ENCODE assay signal across 8 cellular contexts in genomic region chr17:3693829-3694231, GRCh38. TPM values are rescaled to one million over a fixed set of nuclear protein-coding genes. Genes with fewer than 3 reads are reported as not detected.
A peak's percentile ranks its signal among the peaks of the same experiment; 100 is the strongest.
DNase-seq lines count a peak whose midpoint lies in the region; ATAC-seq and TF ChIP-seq lines count a peak whose summit lies in the region.

No MANE protein-coding gene starts in this region.

- DNase-seq in activated naive CD4-positive, alpha-beta T cell treated with Interleukin-2 at 50 U/mL for 16 hours: peak; percentile 56
- DNase-seq in activated naive CD4-positive, alpha-beta T cell (lab: John Stamatoyannopoulos, UW): no peak
- DNase-seq in GM13976 (ENCODE audit: low spot score) (no peak), foreskin keratinocyte (no peak)

- ATAC-seq in HG03378 (IDR thresholded peaks at IDR 0.05; ENCODE audit: unreplicated experiment): peak; percentile 54
- ATAC-seq in activated T-helper 17 cell treated with anti-CD3 and anti-CD28 coated beads, Interleukin-2, amount 50 U/mL, for 72 hours (replicated peaks): peak; percentile 92
- ATAC-seq in HG03039 (IDR thresholded peaks at IDR 0.05; ENCODE audit: unreplicated experiment): no peak
- ATAC-seq in foreskin keratinocyte: no peak

- in situ Hi-C loops in GM13976 (cut with MboI; ENCODE audit: low sequenced_read_pairs, unreplicated experiment): no loop called here

- no peak overlapping the region for H3K27ac ChIP-seq in foreskin keratinocyte

- H3K27me3 ChIP-seq in foreskin keratinocyte: peaks cover 51% of the 10 kb centered on the region

- H3K4me1 Mint-ChIP-seq in activated T-helper 17 cell treated with anti-CD3 and anti-CD28 coated beads, Interleukin-2, amount 50 U/mL, for 72 hours: peaks cover 5% of the 10 kb centered on the region
- peaks cover 34% of the 10 kb centered on the region for H3K4me1 Mint-ChIP-seq in stimulated activated naive CD8-positive, alpha-beta T cell treated with anti-CD3 and anti-CD28 coated beads, Interleukin-15, Interleukin-2, amounts not matched to agents 100 ng/mL and 50 ng/mL, for 24 hours (ENCODE audit: low read depth)

- H3K9me3 Mint-ChIP-seq in activated T-helper 17 cell treated with anti-CD3 and anti-CD28 coated beads, Interleukin-2, amount 50 U/mL, for 72 hours: no peaks in the 10 kb centered on the region
- H3K9me3 Mint-ChIP-seq in stimulated activated naive CD8-positive, alpha-beta T cell treated with anti-CD3 and anti-CD28 coated beads, Interleukin-15, Interleukin-2, amounts not matched to agents 100 ng/mL and 50 ng/mL, for 24 hours: no peaks in the 10 kb centered on the region

- H3K27ac Mint-ChIP-seq in activated T-helper 17 cell treated with anti-CD3 and anti-CD28 coated beads, Interleukin-2, amount 50 U/mL, for 72 hours: peak overlapping the region; percentile 77
- peak overlapping the region; percentile 78 for H3K27ac Mint-ChIP-seq in stimulated activated naive CD8-positive, alpha-beta T cell treated with anti-CD3 and anti-CD28 coated beads, Interleukin-15, Interleukin-2, amounts not matched to agents 100 ng/mL and 50 ng/mL, for 24 hours

- peak overlapping the region; percentile 79 for H3K4me3 Mint-ChIP-seq in activated T-helper 17 cell treated with anti-CD3 and anti-CD28 coated beads, Interleukin-2, amount 50 U/mL, for 72 hours
- peak overlapping the region; percentile 88 for H3K4me3 Mint-ChIP-seq in stimulated activated naive CD8-positive, alpha-beta T cell treated with anti-CD3 and anti-CD28 coated beads, Interleukin-15, Interleukin-2, amounts not matched to agents 100 ng/mL and 50 ng/mL, for 24 hours

- H3K4me1 ChIP-seq in foreskin keratinocyte: no peaks in the 10 kb centered on the region

- H3K27me3 Mint-ChIP-seq in activated T-helper 17 cell treated with anti-CD3 and anti-CD28 coated beads, Interleukin-2, amount 50 U/mL, for 72 hours: no peaks in the 10 kb centered on the region
- no peaks in the 10 kb centered on the region for H3K27me3 Mint-ChIP-seq in stimulated activated naive CD8-positive, alpha-beta T cell treated with anti-CD3 and anti-CD28 coated beads, Interleukin-15, Interleukin-2, amounts not matched to agents 100 ng/mL and 50 ng/mL, for 24 hours

- no peak for TF ChIP-seq CTCF in GM13976 (IDR thresholded peaks at IDR 0.05; ENCODE audit: borderline replicate concordance, control extremely low read depth, extremely low read depth, insufficient read depth, missing control alignments)
- TF ChIP-seq CTCF in foreskin keratinocyte (conservative IDR thresholded peaks at IDR 0.05): no peak

- H3K36me3 Mint-ChIP-seq in activated T-helper 17 cell treated with anti-CD3 and anti-CD28 coated beads, Interleukin-2, amount 50 U/mL, for 72 hours (ENCODE audit: low read depth): peaks cover 24% of the 10 kb centered on the region
- peaks cover 3% of the 10 kb centered on the region for H3K36me3 Mint-ChIP-seq in stimulated activated naive CD8-positive, alpha-beta T cell treated with anti-CD3 and anti-CD28 coated beads, Interleukin-15, Interleukin-2, amounts not matched to agents 100 ng/mL and 50 ng/mL, for 24 hours (ENCODE audit: low read depth)

RNA-seq across cellular contexts. Expression of gene P2RX5, which starts 2.1 kb away (rescaled TPM):
- total RNA-seq in activated T-helper 17 cell treated with anti-CD3 and anti-CD28 coated beads, Interleukin-2, amount 50 U/mL, for 72 hours: 10 to 100 TPM; 22.0 to 74.3 TPM
- 0.14 and 0.82 TPM in 2 replicates for total RNA-seq in foreskin keratinocyte
- 0.49 and 0.88 TPM in 2 replicates for polyA plus RNA-seq in foreskin keratinocyte

RNA-seq across cellular contexts. Expression of gene EMC6, which starts 25.2 kb away (rescaled TPM):
- 10 to 100 TPM; 28.9 to 58.8 TPM for total RNA-seq in activated T-helper 17 cell treated with anti-CD3 and anti-CD28 coated beads, Interleukin-2, amount 50 U/mL, for 72 hours
- total RNA-seq in foreskin keratinocyte: 40.9 and 52.3 TPM in 2 replicates
- 94.8 and 99.0 TPM in 2 replicates for polyA plus RNA-seq in foreskin keratinocyte

RNA-seq across cellular contexts. Expression of gene TAX1BP3, which starts 25.5 kb away (rescaled TPM):
- 10 to 100 TPM; 13.0 to 15.1 TPM for total RNA-seq in activated T-helper 17 cell treated with anti-CD3 and anti-CD28 coated beads, Interleukin-2, amount 50 U/mL, for 72 hours
- total RNA-seq in foreskin keratinocyte: 203 and 220 TPM in 2 replicates
- 350 and 356 TPM in 2 replicates for polyA plus RNA-seq in foreskin keratinocyte

RNA-seq across cellular contexts. Expression of gene HASPIN, which starts 29.9 kb away (rescaled TPM):
- 10 to 100 TPM; 12.4 to 21.5 TPM for total RNA-seq in activated T-helper 17 cell treated with anti-CD3 and anti-CD28 coated beads, Interleukin-2, amount 50 U/mL, for 72 hours
- 13.6 and 15.9 TPM in 2 replicates for total RNA-seq in foreskin keratinocyte
- polyA plus RNA-seq in foreskin keratinocyte: 2.8 and 4.1 TPM in 2 replicates

RNA-seq across cellular contexts. Expression of gene CTNS, which starts 57.3 kb away (rescaled TPM):
- total RNA-seq in activated T-helper 17 cell treated with anti-CD3 and anti-CD28 coated beads, Interleukin-2, amount 50 U/mL, for 72 hours: 10 to 100 TPM; 11.2 to 11.8 TPM
- total RNA-seq in foreskin keratinocyte: 11.8 and 14.3 TPM in 2 replicates
- 11.4 and 12.3 TPM in 2 replicates for polyA plus RNA-seq in foreskin keratinocyte

Comparison
In these comparisons a context has a peak if more than half of its experiments do, and no peak if none do; other contexts are left out.
1. ATAC-seq: peak in HG03378 (single experiment) and activated T-helper 17 cell treated with anti-CD3 and anti-CD28 coated beads, Interleukin-2, amount 50 U/mL, for 72 hours (single experiment); none in HG03039 (single experiment) and foreskin keratinocyte (single experiment).
2. RNA of gene P2RX5, which starts 2.1 kb away (total RNA-seq): 22.0 to 74.3 TPM in activated T-helper 17 cell treated with anti-CD3 and anti-CD28 coated beads, Interleukin-2, amount 50 U/mL, for 72 hours; 0.14 to 0.82 TPM in foreskin keratinocyte; every median in the first group is over 10 times any median in the second.
3. RNA of gene TAX1BP3, which starts 25.5 kb away (total RNA-seq): 203 to 220 TPM in foreskin keratinocyte; 13.0 to 15.1 TPM in activated T-helper 17 cell treated with anti-CD3 and anti-CD28 coated beads, Interleukin-2, amount 50 U/mL, for 72 hours; every median in the first group is over 10 times any median in the second.